In the genomic region with DNA sequence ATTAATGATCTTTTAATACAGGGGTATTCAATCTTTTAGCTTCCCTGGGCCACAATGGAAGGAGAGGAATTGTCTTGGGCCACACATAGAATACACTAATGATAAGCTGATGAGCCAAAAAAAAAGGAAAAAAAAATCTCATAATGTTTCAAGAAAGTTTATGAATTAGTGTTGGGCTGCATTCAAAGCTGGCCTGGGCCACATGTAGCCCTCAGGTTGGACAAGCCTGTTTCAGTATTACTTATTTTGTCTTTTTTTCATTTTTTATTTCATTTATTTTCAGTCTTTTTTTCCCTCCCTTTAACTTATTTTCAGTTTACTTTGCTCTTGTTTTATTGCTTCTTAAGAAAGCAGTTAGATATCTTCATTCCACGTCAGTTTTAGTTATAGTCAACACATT, we compare ENCODE assay signal across 22 cellular contexts.
DNase-seq lines count a peak whose midpoint lies in the region; ATAC-seq, FAIRE-seq and TF ChIP-seq lines count a peak whose summit lies in the region.
"Had no signal": no experiment of that assay in that cellular context is flagged by ENCODE, and none has a peak within 500 bp of the region (broad histone marks: within the 10 kb centered on the region; RNA-seq: fewer than 3 reads in every experiment).

No MANE protein-coding gene starts in this region.

- TF ChIP-seq POLR2A in HepG2 (IDR thresholded peaks at IDR 0.05; ENCODE audit: insufficient read depth in 1 of 2, low read depth in 2 of 2, low read length in 2 of 2) (no peak), right lobe of liver (IDR thresholded peaks at IDR 0.05) (no peak), K562 (conservative IDR thresholded peaks at IDR 0.05) (no peak)

- H3K27ac ChIP-seq in HepG2 (ENCODE audit: extremely low read length, insufficient read depth, low read length) (no peak overlapping the region), right lobe of liver (no peak overlapping the region), MM.1S (ENCODE audit: low read length) (no peak overlapping the region), K562 (ENCODE audit: extremely low read depth, low read depth, low read length) (peak overlapping the region; percentile 0; the same call in 1 of the 3 replicates), smooth muscle cell (ENCODE audit: low read depth) (no peak overlapping the region)
- H3K27ac ChIP-seq: BLaER1, C4-2B had no signal

- intact Hi-C loops in HepG2 (cut with micrococcal nuclease; ENCODE audit: unreplicated experiment) (no loop called here), right lobe of liver (cut with DNase I) (no loop called here), K562 (cut with micrococcal nuclease) (loop anchor here (1.0 to 10.0 kb wide), 2 partner anchors 689 to 799 kb away; no protein-coding TSS in a partner anchor)

- no peak overlapping the region for H3K4me2 ChIP-seq in HepG2 (ENCODE audit: low read depth, low read length)
- H3K4me2 ChIP-seq in MM.1S (ENCODE audit: low read depth, low read length) = no peak overlapping the region
- no peak overlapping the region for H3K4me2 ChIP-seq in K562 (ENCODE audit: insufficient read depth, low read length)
- no peak overlapping the region for H3K4me2 ChIP-seq in smooth muscle cell
- H3K4me2 ChIP-seq: BLaER1 had no signal

- H3F3A ChIP-seq in MM.1S (ENCODE audit: insufficient read depth, low read length) (no peaks in the 10 kb centered on the region), smooth muscle cell (ENCODE audit: low read depth) (no peaks in the 10 kb centered on the region)

- peaks cover 36% of the 10 kb centered on the region for H3K9me3 ChIP-seq in HepG2 (ENCODE audit: low read length)
- H3K9me3 ChIP-seq in right lobe of liver = no peaks in the 10 kb centered on the region
- H3K9me3 ChIP-seq in MM.1S (replicated peaks; ENCODE audit: insufficient read depth, low read length) = no peaks in the 10 kb centered on the region
- H3K9me3 ChIP-seq in K562 (replicated peaks; ENCODE audit: control insufficient read depth, insufficient read depth, low read depth, low read length) = no peaks in the 10 kb centered on the region; the same call in 1 of the 2 replicates
- peaks cover 12% of the 10 kb centered on the region for H3K9me3 ChIP-seq in smooth muscle cell (replicated peaks; ENCODE audit: low read depth)
- H3K9me3 ChIP-seq: BLaER1, HAP-1 had no signal

- H3K9me2 ChIP-seq in MM.1S (replicated peaks; ENCODE audit: insufficient read depth, low read length) = no peaks in the 10 kb centered on the region

- H3K9ac ChIP-seq in HepG2 (ENCODE audit: insufficient read depth, low read depth, low read length) (no peak overlapping the region), MM.1S (ENCODE audit: low read length) (no peak overlapping the region), K562 (ENCODE audit: insufficient read depth in 1 of 2, low read depth in 2 of 2, low read length in 2 of 2) (peak overlapping the region in 1 of 2 experiments; percentile 0; a peak in 1 of 4 replicates), smooth muscle cell (ENCODE audit: low read depth) (no peak overlapping the region)
- H3K9ac ChIP-seq: BLaER1 had no signal

- no peak for ATAC-seq in HepG2
- no peak for ATAC-seq in right lobe of liver
- ATAC-seq in K562 = no peak
- no peak for ATAC-seq in GM21515 (IDR thresholded peaks at IDR 0.05; ENCODE audit: unreplicated experiment)
- ATAC-seq: CD8-positive, alpha-beta T cell; GM12878 had no signal

- DNase-seq in HepG2 (ENCODE audit: low spot score) = no peak
- no peak for DNase-seq in right lobe of liver
- peak; percentile 6 for DNase-seq in MM.1S
- peak in 1 of 4 experiments; percentile 11 for DNase-seq in K562 (ENCODE audit: extremely low read depth in 1 of 4, low spot score in 3 of 4)
- DNase-seq in retinal pigment epithelial cell (ENCODE audit: low read depth) = no peak
- DNase-seq in smooth muscle cell (lab: John Stamatoyannopoulos, UW; ENCODE audit: unreplicated experiment) = no peak
- DNase-seq in mesenteric fat pad (ENCODE audit: low spot score) = no peak
- DNase-seq: Caco-2; CD4-positive, CD25-positive, alpha-beta regulatory T cell; CD8-positive, alpha-beta T cell; DMS153; EL; GDM1; GOT3; HFFc6 had no signal

- 16% methylated on average over 1 of the region's 1 CpG for whole genome bisulfite sequencing in HepG2 (ENCODE audit: low lambda C conversion rate)
- 4% methylated on average over 1 of the region's 1 CpG for WGBS in right lobe of liver (ENCODE audit: insufficient coverage, low coverage, low lambda C conversion rate, missing lambda C conversion rate)
- 4% methylated on average over 1 of the region's 1 CpG for WGBS in K562 (ENCODE audit: insufficient coverage, low coverage, missing lambda C conversion rate)
- WGBS in smooth muscle cell (ENCODE audit: low lambda C conversion rate) = 7% methylated on average over 1 of the region's 1 CpG

- TF ChIP-seq RAD21 in HepG2 (CRISPR knock-in tag; IDR thresholded peaks at IDR 0.05) (no peak), K562 (CRISPR knock-in tag; conservative IDR thresholded peaks at IDR 0.05 in 1 of 2, IDR thresholded peaks at IDR 0.05 in 1 of 2) (no peak)

- POLR2A ChIA-PET in HepG2 (lab: Yijun Ruan, JAX) = no interaction called here
- POLR2A ChIA-PET in K562 (lab: Yijun Ruan, JAX) = no interaction called here

- H3K36me3 ChIP-seq in HepG2 (replicated peaks in 1 of 2; ENCODE audit: control insufficient read depth in 1 of 2, insufficient read depth in 2 of 2, low read length in 2 of 2) (no peaks in the 10 kb centered on the region), right lobe of liver (no peaks in the 10 kb centered on the region), MM.1S (replicated peaks; ENCODE audit: insufficient read depth, low read length) (no peaks in the 10 kb centered on the region), K562 (ENCODE audit: control insufficient read depth, insufficient read depth, low read length) (peaks cover 3% of the 10 kb centered on the region; the same call in 1 of the 3 replicates), smooth muscle cell (ENCODE audit: low read depth) (no peaks in the 10 kb centered on the region)
- H3K36me3 ChIP-seq: BLaER1, HAP-1 had no signal

- BruUV-seq in HepG2 (replicated peaks; lab: Mats Ljungman, UMichigan) = no TSS peak
- no TSS peak for BruUV-seq in K562 (replicated peaks; lab: Mats Ljungman, UMichigan)

- H3K79me2 ChIP-seq in HepG2 (ENCODE audit: insufficient read depth, low read length) (no peaks in the 10 kb centered on the region), MM.1S (ENCODE audit: low read length) (no peaks in the 10 kb centered on the region), K562 (ENCODE audit: control insufficient read depth, insufficient read depth, low read length) (peaks cover 53% of the 10 kb centered on the region), smooth muscle cell (ENCODE audit: low read depth) (no peaks in the 10 kb centered on the region)

- CTCF ChIA-PET in HepG2 (lab: Yijun Ruan, JAX; ENCODE audit: low intra/inter-chr PET ratio, low total read pairs) = no interaction called here
- CTCF ChIA-PET in K562 (lab: Yijun Ruan, JAX; ENCODE audit: low intra/inter-chr PET ratio) = no interaction called here

- in situ Hi-C loops in HepG2 (cut with HindIII; ENCODE audit: extremely low pct_ligation_motif_present, low pct_unique_long_range_greater_than_20kb) (no loop called here), K562 (cut with MboI) (loop anchor here (5.0 to 25.0 kb wide), 2 partner anchors 527 to 1297 kb away; no protein-coding TSS in a partner anchor)

- TF ChIP-seq EP300 in HepG2 (IDR thresholded peaks at IDR 0.05; ENCODE audit: low read depth in 2 of 2, low read length in 2 of 2) = no peak
- TF ChIP-seq EP300 in HepG2 (CRISPR knock-in tag; IDR thresholded peaks at IDR 0.05; ENCODE audit: borderline replicate concordance) = no peak
- TF ChIP-seq EP300 in K562 (IDR thresholded peaks at IDR 0.05; ENCODE audit: low read length) = no peak

- no peaks in the 10 kb centered on the region for H3K9me1 ChIP-seq in K562 (ENCODE audit: control insufficient read depth, insufficient read depth, low read length)

- H4K20me1 ChIP-seq in HepG2 (ENCODE audit: insufficient read depth, low read length) = no peaks in the 10 kb centered on the region
- no peaks in the 10 kb centered on the region for H4K20me1 ChIP-seq in MM.1S (ENCODE audit: insufficient read depth, low read length)
- no peaks in the 10 kb centered on the region for H4K20me1 ChIP-seq in K562 (replicated peaks; ENCODE audit: control insufficient read depth, insufficient read depth, low read length)
- H4K20me1 ChIP-seq in smooth muscle cell (ENCODE audit: low read depth) = no peaks in the 10 kb centered on the region
- H4K20me1 ChIP-seq: BLaER1 had no signal

- no peaks in the 10 kb centered on the region for H3K27me3 ChIP-seq in HepG2 (ENCODE audit: control insufficient read depth in 1 of 2, insufficient read depth in 2 of 2, low read length in 2 of 2)
- no peaks in the 10 kb centered on the region for H3K27me3 ChIP-seq in right lobe of liver
- no peaks in the 10 kb centered on the region for H3K27me3 ChIP-seq in MM.1S (replicated peaks; ENCODE audit: insufficient read depth, low read length)
- no peaks in the 10 kb centered on the region for H3K27me3 ChIP-seq in K562 (ENCODE audit: control insufficient read depth in 2 of 2, insufficient read depth in 2 of 2, low read length in 2 of 2)
- no peaks in the 10 kb centered on the region for H3K27me3 ChIP-seq in smooth muscle cell (ENCODE audit: low read depth)
- H3K27me3 ChIP-seq: BLaER1 had no signal

- FAIRE-seq in HepG2 (lab: Jason Lieb, UNC) (no peak), K562 (lab: Jason Lieb, UNC) (no peak)
- FAIRE-seq: GM12878, GM19239, H54 had no signal

- H3K4me3 ChIP-seq in HepG2 (replicated peaks in 1 of 3; ENCODE audit: insufficient read depth in 1 of 3, low read depth in 2 of 3, low read length in 3 of 3) (no peak overlapping the region), right lobe of liver (no peak overlapping the region), MM.1S (ENCODE audit: low read length) (no peak overlapping the region), K562 (no peak overlapping the region), retinal pigment epithelial cell (ENCODE audit: low read length) (no peak overlapping the region), smooth muscle cell (no peak overlapping the region)
- H3K4me3 ChIP-seq: BLaER1, GM12878, HAP-1 had no signal

- H2AFZ ChIP-seq in HepG2 (ENCODE audit: low read length) (no peak overlapping the region), MM.1S (ENCODE audit: low read length) (no peak overlapping the region), K562 (ENCODE audit: low read depth, low read length) (no peak overlapping the region), smooth muscle cell (ENCODE audit: low read depth) (no peak overlapping the region)

- TF ChIP-seq CTCF in HepG2 (CRISPR knock-in tag; IDR thresholded peaks at IDR 0.05) = no peak
- TF ChIP-seq CTCF in right lobe of liver (IDR thresholded peaks at IDR 0.05) = no peak
- TF ChIP-seq CTCF in MM.1S (IDR thresholded peaks at IDR 0.05; ENCODE audit: low read length) = no peak
- no peak for TF ChIP-seq CTCF in K562 (IDR thresholded peaks at IDR 0.05 in 2 of 3, conservative IDR thresholded peaks at IDR 0.05 in 1 of 3; ENCODE audit: insufficient read depth in 2 of 3, low read depth in 1 of 3, low read length in 3 of 3)
- TF ChIP-seq CTCF in retinal pigment epithelial cell (conservative IDR thresholded peaks at IDR 0.05; ENCODE audit: low read depth, low read length) = peak; percentile 1
- TF ChIP-seq CTCF in smooth muscle cell (IDR thresholded peaks at IDR 0.05; ENCODE audit: borderline replicate concordance, insufficient read depth, poor library complexity, severe bottlenecking) = no peak

- 0 out of 2 replicates have a peak, but pooled peaks cover 3% of the 10 kb centered on the region for H3K4me1 ChIP-seq in HepG2 (ENCODE audit: insufficient read depth, low read length)
- H3K4me1 ChIP-seq in right lobe of liver = no peaks in the 10 kb centered on the region
- H3K4me1 ChIP-seq in MM.1S (ENCODE audit: low read length) = no peaks in the 10 kb centered on the region
- H3K4me1 ChIP-seq in K562 (replicated peaks in 1 of 2; ENCODE audit: control insufficient read depth in 2 of 2, insufficient read depth in 2 of 2, low read length in 2 of 2) = peaks cover 3 to 5% of the 10 kb centered on the region in 2 experiments; a peak in 3 of 5 replicates
- H3K4me1 ChIP-seq in smooth muscle cell (ENCODE audit: low read depth) = no peaks in the 10 kb centered on the region
- H3K4me1 ChIP-seq: BLaER1, Caco-2, HAP-1 had no signal
